ENCODE assay signal across 18 cellular contexts in the genomic region with DNA sequence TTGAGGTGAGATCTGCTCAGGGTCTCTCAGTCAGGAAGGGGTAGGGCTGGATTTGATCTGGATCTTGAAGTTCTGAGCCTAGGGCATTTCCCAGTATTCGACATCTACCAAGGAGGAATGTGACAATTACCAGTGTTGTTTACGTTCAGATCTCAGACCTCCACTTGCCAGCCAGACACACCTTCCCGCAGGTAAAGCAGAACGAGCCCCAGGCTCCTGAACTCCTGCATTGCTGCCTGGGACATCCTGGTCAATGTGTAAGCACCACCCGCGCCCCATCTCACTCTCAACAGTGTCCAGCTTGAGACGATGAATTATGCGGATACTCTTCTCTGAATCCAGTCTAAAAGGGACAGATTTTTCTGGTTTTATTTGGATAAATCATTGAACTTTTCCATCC.
"Had no signal": no experiment of that assay in that cellular context is flagged by ENCODE, and none has a peak within 500 bp of the region (broad histone marks: within the 10 kb centered on the region; RNA-seq: fewer than 3 reads in every experiment).

No MANE protein-coding gene starts in this region.

- H3K4me1 ChIP-seq: pancreas, prostate gland, uterus had no signal

- H3K9me3 ChIP-seq: left ventricle myocardium inferior, pancreas, prostate gland, suprapubic skin, thoracic aorta, tibial artery, upper lobe of right lung, uterus had no signal

- DNase-seq: mesendoderm; naive B cell; natural killer cell; nephron progenitor cell; pancreas; retina; stimulated activated CD4-positive, alpha-beta T cell treated with anti-CD3 and anti-CD28 coated beads, Interleukin-4, amount 100 ng/mL, for 24 hours; stimulated activated naive CD4-positive, alpha-beta T cell; tibial artery; trophoblast cell; upper lobe of right lung; uterus had no signal

- H3K4me3 ChIP-seq: left ventricle myocardium inferior, lung, pancreas, prostate gland, skin epidermis, suprapubic skin, thoracic aorta, tibial artery, upper lobe of right lung, uterus had no signal

- H3K36me3 ChIP-seq: left ventricle myocardium inferior, pancreas, prostate gland, suprapubic skin, thoracic aorta, tibial artery, upper lobe of right lung, uterus had no signal

- H3K27ac ChIP-seq: left ventricle myocardium inferior, pancreas, prostate gland, skin epidermis, suprapubic skin, thoracic aorta, tibial artery, upper lobe of right lung, uterus had no signal

- H3K27me3 ChIP-seq: pancreas, uterus had no signal
